ENCODE assay signal across 15 cellular contexts in the genomic region with DNA sequence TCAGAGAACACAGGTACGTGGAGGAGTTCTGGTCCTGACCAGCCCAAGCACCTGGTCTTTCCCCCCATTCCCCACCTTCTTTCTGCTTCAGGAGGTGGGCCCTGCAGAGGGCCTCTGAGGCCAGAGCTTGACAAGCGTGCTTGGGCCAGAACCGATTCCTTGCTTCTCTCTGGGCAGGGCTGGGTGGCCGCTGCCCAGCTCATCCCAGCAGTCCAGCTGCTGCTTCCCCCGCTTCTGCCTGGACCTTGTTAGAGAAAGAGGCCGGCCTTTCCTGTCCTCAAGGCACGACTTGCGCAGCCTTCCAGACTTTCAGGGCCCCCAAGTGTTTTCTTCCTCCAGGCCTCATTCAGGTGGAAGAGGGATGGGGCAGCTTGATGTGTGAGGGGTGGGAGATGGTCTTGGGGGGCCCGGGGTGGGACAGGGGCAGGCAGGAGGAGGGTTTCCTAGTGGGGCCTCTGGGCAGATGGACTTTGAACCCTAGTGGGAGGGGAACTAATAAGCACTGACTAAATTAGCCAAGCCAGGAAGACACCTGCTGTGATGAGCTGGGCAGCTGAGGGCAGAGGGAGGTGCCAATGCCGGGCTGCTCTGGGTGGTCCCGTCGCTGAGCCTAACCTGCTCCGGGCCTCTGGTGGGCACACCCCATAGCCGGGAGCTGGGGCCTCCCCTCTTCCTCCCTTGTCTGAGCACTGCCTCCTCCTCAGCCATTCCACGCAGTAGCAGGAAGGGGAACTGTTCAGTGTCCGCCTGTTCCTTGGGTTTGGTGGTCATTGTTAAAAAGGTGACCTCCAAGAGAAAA. TPM values are rescaled to one million over a fixed set of nuclear protein-coding genes. Genes with fewer than 3 reads are reported as not detected.
DNase-seq lines count a peak whose midpoint lies in the region; TF ChIP-seq lines count a peak whose summit lies in the region.
"Had no signal": no experiment of that assay in that cellular context is flagged by ENCODE, and none has a peak within 500 bp of the region (broad histone marks: within the 10 kb centered on the region; RNA-seq: fewer than 3 reads in every experiment).

No MANE protein-coding gene starts in this region.

- no peaks in the 10 kb centered on the region for H3K9me3 Mint-ChIP-seq in neural crest cell
- no peaks in the 10 kb centered on the region for H3K9me3 Mint-ChIP-seq in activated CD4-positive, alpha-beta T cell treated with anti-CD3 and anti-CD28 coated beads, Interleukin-2, amount 10 ng/mL, durations not matched to agents 24 days and 14 days
- H3K9me3 Mint-ChIP-seq: naive thymus-derived CD4-positive, alpha-beta T cell had no signal

- 63% methylated on average over 14 of the region's 16 CpGs for WGBS in esophagus muscularis mucosa

- H3K4me1 ChIP-seq in cardiac muscle cell (ENCODE audit: low read depth) (peaks cover 27% of the 10 kb centered on the region), esophagus muscularis mucosa (peaks cover 49 to 98% (median 94%) of the 10 kb centered on the region in 4 donors)

- H3K4me3 Mint-ChIP-seq in neural crest cell: peak overlapping the region; percentile 70
- no peak overlapping the region for H3K4me3 Mint-ChIP-seq in activated CD4-positive, alpha-beta T cell treated with anti-CD3 and anti-CD28 coated beads, Interleukin-2, amount 10 ng/mL, durations not matched to agents 24 days and 14 days
- H3K4me3 Mint-ChIP-seq: naive thymus-derived CD4-positive, alpha-beta T cell had no signal

- DNase-seq in cardiac muscle cell (ENCODE audit: low read depth in 1 of 2, low spot score in 1 of 2) (no peak), cardiac septum (ENCODE audit: low spot score) (no peak), esophagus muscularis mucosa (ENCODE audit: extremely low spot score) (no peak), neural crest cell (ENCODE audit: low read depth, low spot score) (no peak), NCI-H82 treated with DMSO at 0.1 percent for 48 hours (lab: John Stamatoyannopoulos, UW; ENCODE audit: unreplicated experiment) (no peak), NCI-H2171 (lab: John Stamatoyannopoulos, UW) (no peak)
- DNase-seq in activated CD4-positive, alpha-beta T cell treated with anti-CD3 and anti-CD28 coated beads, Interleukin-2, amount 10 ng/mL, durations not matched to agents 24 days and 14 days: no peak
- DNase-seq in activated T-cell treated with anti-CD3 and anti-CD28 coated beads, Interleukin-2, amount 50 U/mL, for 48 hours: no peak
- DNase-seq: activated CD8-positive, alpha-beta memory T cell treated with anti-CD3 and anti-CD28 coated beads for 24 hours; activated gamma-delta T cell; brain microvascular endothelial cell; naive thymus-derived CD4-positive, alpha-beta T cell; NCI-H1930; NCI-H82; stimulated activated naive CD4-positive, alpha-beta T cell treated with Interleukin-2 at 50 U/mL for 16 hours had no signal

- no peak for TF ChIP-seq POLR2A in esophagus muscularis mucosa (IDR thresholded peaks at IDR 0.05; ENCODE audit: low read depth)

- H3K27me3 ChIP-seq in cardiac muscle cell (no peaks in the 10 kb centered on the region), esophagus muscularis mucosa (no peaks in the 10 kb centered on the region)
- H3K27me3 ChIP-seq: brain microvascular endothelial cell had no signal

- no peaks in the 10 kb centered on the region for H3K36me3 Mint-ChIP-seq in neural crest cell (ENCODE audit: low read depth)
- H3K36me3 Mint-ChIP-seq in activated CD4-positive, alpha-beta T cell treated with anti-CD3 and anti-CD28 coated beads, Interleukin-2, amount 10 ng/mL, durations not matched to agents 24 days and 14 days (ENCODE audit: low read depth): no peaks in the 10 kb centered on the region
- H3K36me3 Mint-ChIP-seq: naive thymus-derived CD4-positive, alpha-beta T cell had no signal

- no peaks in the 10 kb centered on the region for H3K9me3 ChIP-seq in cardiac muscle cell (ENCODE audit: low read depth)
- no peaks in the 10 kb centered on the region for H3K9me3 ChIP-seq in esophagus muscularis mucosa

- intact Hi-C loops in cardiac septum (cut with DNase I) (no loop called here), esophagus muscularis mucosa (cut with DNase I) (no loop called here)
- intact Hi-C loops in activated CD4-positive, alpha-beta T cell treated with anti-CD3 and anti-CD28 coated beads, Interleukin-2, amount 10 ng/mL, durations not matched to agents 24 days and 14 days (cut with micrococcal nuclease): no loop called here

- H3K4me1 Mint-ChIP-seq in neural crest cell: peaks cover 79% of the 10 kb centered on the region
- no peaks in the 10 kb centered on the region for H3K4me1 Mint-ChIP-seq in activated CD4-positive, alpha-beta T cell treated with anti-CD3 and anti-CD28 coated beads, Interleukin-2, amount 10 ng/mL, durations not matched to agents 24 days and 14 days

- peak overlapping the region; percentile 93 for H3K27ac Mint-ChIP-seq in neural crest cell (ENCODE audit: unreplicated experiment)
- no peak overlapping the region for H3K27ac Mint-ChIP-seq in activated CD4-positive, alpha-beta T cell treated with anti-CD3 and anti-CD28 coated beads, Interleukin-2, amount 10 ng/mL, durations not matched to agents 24 days and 14 days
- H3K27ac Mint-ChIP-seq: naive thymus-derived CD4-positive, alpha-beta T cell had no signal

- no peak for TF ChIP-seq CTCF in cardiac muscle cell (IDR thresholded peaks at IDR 0.05; ENCODE audit: low read depth, low read length)
- TF ChIP-seq CTCF in esophagus muscularis mucosa (IDR thresholded peaks at IDR 0.05): no peak
- no peak for TF ChIP-seq CTCF in neural crest cell (conservative IDR thresholded peaks at IDR 0.05)

- H3K27ac ChIP-seq in cardiac muscle cell: peak overlapping the region; percentile 63
- H3K27ac ChIP-seq in esophagus muscularis mucosa (replicated peaks in 1 of 4): peak overlapping the region; percentile 92 to 98 (median 96)
- H3K27ac ChIP-seq: brain microvascular endothelial cell had no signal

- H3K4me3 ChIP-seq in cardiac muscle cell (no peak overlapping the region), esophagus muscularis mucosa (no peak overlapping the region)

- TF ChIP-seq EP300 in esophagus muscularis mucosa (IDR thresholded peaks at IDR 0.05): no peak

- no peaks in the 10 kb centered on the region for H3K27me3 Mint-ChIP-seq in neural crest cell (ENCODE audit: low read depth)
- H3K27me3 Mint-ChIP-seq in activated CD4-positive, alpha-beta T cell treated with anti-CD3 and anti-CD28 coated beads, Interleukin-2, amount 10 ng/mL, durations not matched to agents 24 days and 14 days: no peaks in the 10 kb centered on the region

- H3K36me3 ChIP-seq in cardiac muscle cell: no peaks in the 10 kb centered on the region
- H3K36me3 ChIP-seq in esophagus muscularis mucosa: no peaks in the 10 kb centered on the region
- H3K36me3 ChIP-seq: brain microvascular endothelial cell had no signal

RNA-seq across cellular contexts. Expression of a gene that starts 36.5 kb away (rescaled TPM):
- 55.4 and 57.2 TPM in 2 replicates for total RNA-seq in cardiac muscle cell
- 30.8 and 32.3 TPM in 2 replicates for polyA plus RNA-seq in cardiac muscle cell
- 59.8 TPM for total RNA-seq in cardiac septum
- total RNA-seq in esophagus muscularis mucosa: 10 to 100 TPM; 46.6 to 93.0 (median 66.9) TPM
- total RNA-seq in neural crest cell: 20.4 and 22.2 TPM in 2 replicates
- total RNA-seq in activated CD4-positive, alpha-beta T cell treated with anti-CD3 and anti-CD28 coated beads, Interleukin-2, amount 10 ng/mL, durations not matched to agents 24 days and 14 days: not detected in 2 replicates
- polyA plus RNA-seq: naive thymus-derived CD4-positive, alpha-beta T cell had no signal

Comparison
In these comparisons a context has a peak if more than half of its experiments do, and no peak if none do; other contexts are left out.
1. RNA of a gene that starts 36.5 kb away (total RNA-seq): 46.6 to 93.0 TPM in esophagus muscularis mucosa, 59.8 TPM in cardiac septum (single experiment), 55.4 to 57.2 TPM in cardiac muscle cell and 20.4 to 22.2 TPM in neural crest cell; not detected in activated CD4-positive, alpha-beta T cell treated with anti-CD3 and anti-CD28 coated beads, Interleukin-2, amount 10 ng/mL, durations not matched to agents 24 days and 14 days; every median in the first group is over 10 times any median in the second.